ENCODE assay signal across 9 cellular contexts in the genomic region with DNA sequence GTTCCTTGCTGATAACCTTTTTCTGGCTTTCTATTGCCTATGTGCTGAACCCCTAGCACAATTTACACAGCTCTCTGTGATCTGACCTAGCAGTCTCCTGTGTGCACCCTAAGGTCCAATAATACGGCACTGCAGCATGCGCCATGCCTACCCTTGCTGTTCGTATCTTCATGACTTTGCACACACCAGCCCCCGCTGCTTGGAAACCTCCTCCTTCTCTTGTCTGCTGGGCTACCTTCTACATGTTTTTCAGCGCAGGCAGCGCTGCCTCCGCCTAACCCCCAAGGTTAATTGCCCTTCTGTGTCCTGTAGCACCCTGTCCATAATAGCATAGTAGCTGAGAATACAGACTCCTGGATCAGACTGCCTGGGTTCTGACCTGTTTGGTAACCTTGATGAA. TPM values are rescaled to one million over a fixed set of nuclear protein-coding genes. Genes with fewer than 3 reads are reported as not detected.
DNase-seq lines count a peak whose midpoint lies in the region; ATAC-seq, FAIRE-seq and TF ChIP-seq lines count a peak whose summit lies in the region.
"Had no signal": no experiment of that assay in that cellular context is flagged by ENCODE, and none has a peak within 500 bp of the region (broad histone marks: within the 10 kb centered on the region; RNA-seq: fewer than 3 reads in every experiment).

No MANE protein-coding gene starts in this region.

- TF ChIP-seq POLR2A in A549 (IDR thresholded peaks at IDR 0.05; ENCODE audit: low read length) (no peak), GM12878 (IDR thresholded peaks at IDR 0.05; ENCODE audit: low read depth, low read length) (no peak)

- POLR2A ChIA-PET in A549 (lab: Yijun Ruan, JAX) (interaction anchor here (1.1 kb wide), 1 partner anchor 15 kb away, joined by 3 read pairs; no protein-coding TSS in a partner anchor), GM12878 (lab: Charles Lee) (interaction anchor here (1.1 to 1.2 kb wide), 2 partner anchors 50 to 90 kb away, joined by 3 read pairs; partner anchors contain the start of gene PGAP3)

- peaks cover 3% of the 10 kb centered on the region; the same call in 1 of the 2 replicates for H4K20me1 ChIP-seq in GM12878 (ENCODE audit: control insufficient read depth, insufficient read depth)

- TF ChIP-seq EP300 in A549 (IDR thresholded peaks at IDR 0.05) (no peak), GM12878 (IDR thresholded peaks at IDR 0.05; ENCODE audit: borderline replicate concordance in 1 of 2, control insufficient read depth in 1 of 2, low read depth in 2 of 2, low read length in 2 of 2) (no peak)

- H3K9ac ChIP-seq in GM12878 (ENCODE audit: control insufficient read depth, insufficient read depth, low read length) = peak overlapping the region; percentile 92
- H3K9ac ChIP-seq in mucosa of stomach (ENCODE audit: low read length) = peak overlapping the region; percentile 82

- H3K27me3 ChIP-seq in GM12878 (replicated peaks in 1 of 2; ENCODE audit: control insufficient read depth in 2 of 2, insufficient read depth in 2 of 2, low read length in 1 of 2) (no peaks in the 10 kb centered on the region), mucosa of stomach (ENCODE audit: control insufficient read depth, insufficient read depth, low read length) (no peaks in the 10 kb centered on the region)

- H3K9me3 ChIP-seq in A549 (no peaks in the 10 kb centered on the region), GM12878 (replicated peaks; ENCODE audit: control insufficient read depth, insufficient read depth, low read length) (no peaks in the 10 kb centered on the region), mucosa of stomach (ENCODE audit: control insufficient read depth, low read length) (no peaks in the 10 kb centered on the region)

- H3K4me1 ChIP-seq in A549 (peaks cover 35% of the 10 kb centered on the region), GM12878 (ENCODE audit: control insufficient read depth, insufficient read depth, low read length) (peaks cover 20% of the 10 kb centered on the region), mucosa of stomach (ENCODE audit: control insufficient read depth, insufficient read depth, low read length) (peaks cover 58% of the 10 kb centered on the region)

- BruUV-seq in GM12878 (replicated peaks; lab: Mats Ljungman, UMichigan) = no TSS peak

- intact Hi-C loops in GM12878 (cut with micrococcal nuclease; ENCODE audit: unreplicated experiment) = loop anchor here (5.0 kb wide), 1 partner anchor 114 kb away; no protein-coding TSS in a partner anchor

- 95% methylated on average over 7 of the region's 7 CpGs for WGBS in A549 (ENCODE audit: missing lambda C conversion rate)
- WGBS in GM12878 (ENCODE audit: insufficient coverage, insufficient replicate concordance, low lambda C conversion rate, missing lambda C conversion rate) = 97% methylated on average over 7 of the region's 7 CpGs

- peaks cover 39% of the 10 kb centered on the region for H3K79me2 ChIP-seq in GM12878 (ENCODE audit: control insufficient read depth, insufficient read depth, low read length)

- RAD21 ChIA-PET in GM12878 (lab: Charles Lee; ENCODE audit: unreplicated experiment) = interaction anchor here (0.7 kb wide), 1 partner anchor 16 kb away, joined by 3 read pairs; no protein-coding TSS in a partner anchor

- ATAC-seq in A549 = no peak
- ATAC-seq in GM12878 = no peak
- no peak for ATAC-seq in GM21390 (IDR thresholded peaks at IDR 0.05; ENCODE audit: unreplicated experiment)

- H3K27ac ChIP-seq in A549 = no peak overlapping the region
- peak overlapping the region; percentile 90; the same call in 1 of the 2 replicates for H3K27ac ChIP-seq in GM12878 (ENCODE audit: control insufficient read depth, insufficient read depth)

- SMC1A ChIA-PET in GM12878 (lab: Charles Lee; ENCODE audit: uncharacterized antibody, unreplicated experiment) = interaction anchor here (0.9 to 2.2 kb wide), 5 partner anchors 15 to 92 kb away, joined by 3 to 6 read pairs (median 3); partner anchors contain the start of gene MIEN1

- DNase-seq in A549 (ENCODE audit: low read depth in 1 of 2, low spot score in 1 of 2) (no peak), HFF-Myc (ENCODE audit: extremely low read depth, low read depth) (no peak), GM12878 (ENCODE audit: low read depth, low spot score) (no peak), NCI-H146 treated with DMSO at 0.1 percent for 48 hours (lab: John Stamatoyannopoulos, UW; ENCODE audit: unreplicated experiment) (no peak), 8988T (no peak)
- no peak for DNase-seq in stimulated activated CD4-positive, alpha-beta T cell treated with anti-CD3 and anti-CD28 coated beads, Interleukin-2, amount 100 ng/mL, for 48 hours
- DNase-seq: small intestine had no signal

- no peak overlapping the region for H2AFZ ChIP-seq in GM12878 (ENCODE audit: control insufficient read depth, low read depth, low read length)

- TF ChIP-seq CTCF in A549 (IDR thresholded peaks at IDR 0.05) (no peak), HFF-Myc (IDR thresholded peaks at IDR 0.05; ENCODE audit: low read depth, low read length, missing control alignments) (no peak), GM12878 (IDR thresholded peaks at IDR 0.05 in 2 of 3, conservative IDR thresholded peaks at IDR 0.05 in 1 of 3; ENCODE audit: control insufficient read depth in 2 of 3, extremely low read depth in 1 of 3, insufficient read depth in 1 of 3, low read depth in 3 of 3, low read length in 3 of 3) (no peak)

- H3K4me3 ChIP-seq in A549 (peak overlapping the region; percentile 82; the same call in 1 of the 3 replicates), HFF-Myc (replicated peaks; ENCODE audit: low read depth, low read length) (peak overlapping the region; percentile 84), GM12878 (peak overlapping the region; percentile 100), mucosa of stomach (ENCODE audit: low read length) (no peak overlapping the region)

- H3K4me2 ChIP-seq in A549 = peak overlapping the region; percentile 92
- peak overlapping the region; percentile 94 for H3K4me2 ChIP-seq in GM12878 (ENCODE audit: control insufficient read depth, insufficient read depth)

- FAIRE-seq in A549 (lab: Jason Lieb, UNC) (no peak), GM12878 (lab: Jason Lieb, UNC) (no peak)
- FAIRE-seq: small intestine had no signal

- H3K36me3 ChIP-seq in GM12878 (ENCODE audit: control insufficient read depth in 2 of 2, insufficient read depth in 2 of 2, low read length in 1 of 2) = no peaks in the 10 kb centered on the region; a peak in 1 of 4 replicates
- H3K36me3 ChIP-seq in mucosa of stomach (ENCODE audit: control insufficient read depth, insufficient read depth, low read length) = no peaks in the 10 kb centered on the region

- in situ Hi-C loops in GM12878 (cut with MboI) = no loop called here

- CTCF ChIA-PET in A549 (lab: Yijun Ruan, JAX) = interaction anchor here (1.0 to 58.8 kb wide), 4 partner anchors 4 to 94 kb away, joined by 4 to 1581 read pairs (median 1486); partner anchors contain the start of genes ERBB2, NEUROD2, PGAP3 and PNMT
- CTCF ChIA-PET in GM12878 (lab: Yijun Ruan, JAX) = interaction anchor here (0.7 to 15.5 kb wide), 7 partner anchors 14 to 223 kb away, joined by 3 to 225 read pairs (median 3); partner anchors contain the start of gene MIEN1

- TF ChIP-seq RAD21 in A549 (conservative IDR thresholded peaks at IDR 0.05 in 1 of 2, IDR thresholded peaks at IDR 0.05 in 1 of 2) (no peak), GM12878 (IDR thresholded peaks at IDR 0.05; ENCODE audit: insufficient read depth, low read depth, low read length) (no peak)

RNA-seq across cellular contexts. Expression of gene STARD3, which starts 1.4 kb away (rescaled TPM):
- polyA plus RNA-seq in A549 (2011; rRNA removed) (56.0 and 60.9 TPM in 2 replicates), A549 (2017; fragmentation: RNase III; extraction: RNeasy Plus Mini Kit Qiagen cat#74134 plus additional on column Dnase treatment) (53.0 to 56.1 TPM (median 54.6 TPM) in 3 replicates), GM12878 (2011; rRNA removed) (34.0 and 57.7 TPM in 2 replicates), GM12878 (2014; fragmentation: Illumina TruSeq; extraction: Trizol) (17.7 and 24.8 TPM in 2 replicates), GM12878 (2014; fragmentation: Nextera tagmentation; extraction: Ambion mirVana) (1 to 10 TPM in 1 of 2 experiments, under 1 TPM in 1; 0.08 to 1.4 TPM), GM12878 (2014; rRNA removed) (41.0 and 62.7 TPM in 2 replicates), GM12878 (2016; fragmentation: Nextera tagmentation; extraction: Ambion mirVana) (10 to 100 TPM; 30.2 to 38.8 TPM)
- polyA plus RNA-seq in A549 (2012; cell fraction: cytosol; rRNA removed) = 83.7 and 101 TPM in 2 replicates
- polyA plus RNA-seq in A549 (2012; cell fraction: nucleus; rRNA removed) = 261 and 339 TPM in 2 replicates
- 77.8 and 87.0 TPM in 2 replicates for polyA minus RNA-seq in A549 (2011; rRNA and poly(A)+ RNA removed)
- 48.2 and 60.1 TPM in 2 replicates for total RNA-seq in GM12878 (2013; cell fraction: nucleolus; rRNA removed)
- total RNA-seq in GM12878 (2014; rRNA removed) (16.4 and 21.5 TPM in 2 replicates), GM12878 (2014; rRNA removed; fragmentation: Illumina TruSeq; extraction: Trizol) (14.3 and 15.8 TPM in 2 replicates), GM12878 (2021) (46.3 and 48.2 TPM in 2 replicates)
- polyA plus RNA-seq in GM12878 (2011; ENCODE audit: low read depth) = 19.2 TPM
- 65.6 and 91.8 TPM in 2 replicates for polyA plus RNA-seq in GM12878 (2011; cell fraction: cytosol; rRNA removed)
- 250 and 312 TPM in 2 replicates for polyA plus RNA-seq in GM12878 (2011; cell fraction: nucleus; rRNA removed)
- polyA plus RNA-seq in GM12878 (2012) = 37.5 and 41.9 TPM in 2 replicates
- polyA minus RNA-seq in GM12878 (2011; rRNA and poly(A)+ RNA removed) = 72.9 and 96.0 TPM in 2 replicates
- 24.6 and 26.1 TPM in 2 replicates for polyA minus RNA-seq in GM12878 (2011; cell fraction: cytosol; rRNA and poly(A)+ RNA removed)
- polyA minus RNA-seq in GM12878 (2011; cell fraction: nucleus; rRNA and poly(A)+ RNA removed) = 58.8 and 76.0 TPM in 2 replicates

RNA-seq across cellular contexts. Expression of gene PPP1R1B, which starts 11.6 kb away (rescaled TPM):
- polyA plus RNA-seq in A549 (2011; rRNA removed) (0.07 and 0.10 TPM in 2 replicates), A549 (2017; fragmentation: RNase III; extraction: RNeasy Plus Mini Kit Qiagen cat#74134 plus additional on column Dnase treatment) (not detected in 3 replicates), GM12878 (2011; rRNA removed) (0.08 and 0.10 TPM in 2 replicates), GM12878 (2014; fragmentation: Illumina TruSeq; extraction: Trizol) (not detected in 2 replicates), GM12878 (2014; fragmentation: Nextera tagmentation; extraction: Ambion mirVana) (not detected), GM12878 (2014; rRNA removed) (not detected in 2 replicates), GM12878 (2016; fragmentation: Nextera tagmentation; extraction: Ambion mirVana) (not detected)
- polyA plus RNA-seq in A549 (2012; cell fraction: cytosol; rRNA removed) = 0.03 TPM in 1 of 2 replicates, not detected in the other
- not detected in 2 replicates for polyA plus RNA-seq in A549 (2012; cell fraction: nucleus; rRNA removed)
- polyA minus RNA-seq in A549 (2011; rRNA and poly(A)+ RNA removed) = not detected in 2 replicates
- total RNA-seq in GM12878 (2013; cell fraction: nucleolus; rRNA removed) = not detected in 2 replicates
- total RNA-seq in GM12878 (2014; rRNA removed) (not detected in 2 replicates), GM12878 (2014; rRNA removed; fragmentation: Illumina TruSeq; extraction: Trizol) (not detected in 2 replicates), GM12878 (2021) (not detected in 2 replicates)
- not detected for polyA plus RNA-seq in GM12878 (2011; ENCODE audit: low read depth)
- 0.15 and 0.24 TPM in 2 replicates for polyA plus RNA-seq in GM12878 (2011; cell fraction: cytosol; rRNA removed)
- polyA plus RNA-seq in GM12878 (2011; cell fraction: nucleus; rRNA removed) = 0.10 TPM in 1 of 2 replicates, not detected in the other
- polyA plus RNA-seq in GM12878 (2012) = not detected in 2 replicates
- not detected in 2 replicates for polyA minus RNA-seq in GM12878 (2011; rRNA and poly(A)+ RNA removed)
- not detected in 2 replicates for polyA minus RNA-seq in GM12878 (2011; cell fraction: cytosol; rRNA and poly(A)+ RNA removed)
- polyA minus RNA-seq in GM12878 (2011; cell fraction: nucleus; rRNA and poly(A)+ RNA removed) = not detected in 2 replicates

RNA-seq across cellular contexts. Expression of gene TCAP, which starts 26.8 kb away (rescaled TPM):
- polyA plus RNA-seq in A549 (2011; rRNA removed) (0.41 and 0.67 TPM in 2 replicates), A549 (2017; fragmentation: RNase III; extraction: RNeasy Plus Mini Kit Qiagen cat#74134 plus additional on column Dnase treatment) (1.0 to 1.6 TPM (median 1.2 TPM) in 3 replicates), GM12878 (2011; rRNA removed) (0.39 and 0.40 TPM in 2 replicates), GM12878 (2014; fragmentation: Illumina TruSeq; extraction: Trizol) (0.25 TPM in 1 of 2 replicates, not detected in the other), GM12878 (2014; fragmentation: Nextera tagmentation; extraction: Ambion mirVana) (not detected), GM12878 (2014; rRNA removed) (0.76 and 1.0 TPM in 2 replicates), GM12878 (2016; fragmentation: Nextera tagmentation; extraction: Ambion mirVana) (under 1 TPM in 1 of 2 experiments, not detected in 1; 0.18 TPM)
- 0.40 and 0.61 TPM in 2 replicates for polyA plus RNA-seq in A549 (2012; cell fraction: cytosol; rRNA removed)
- 3.7 and 4.3 TPM in 2 replicates for polyA plus RNA-seq in A549 (2012; cell fraction: nucleus; rRNA removed)
- 0.73 and 1.2 TPM in 2 replicates for polyA minus RNA-seq in A549 (2011; rRNA and poly(A)+ RNA removed)
- total RNA-seq in GM12878 (2013; cell fraction: nucleolus; rRNA removed) = 1.4 and 2.3 TPM in 2 replicates
- total RNA-seq in GM12878 (2014; rRNA removed) (0.17 and 0.33 TPM in 2 replicates), GM12878 (2014; rRNA removed; fragmentation: Illumina TruSeq; extraction: Trizol) (0.32 and 0.36 TPM in 2 replicates), GM12878 (2021) (0.69 and 0.95 TPM in 2 replicates)
- polyA plus RNA-seq in GM12878 (2011; ENCODE audit: low read depth) = 0.18 TPM
- polyA plus RNA-seq in GM12878 (2011; cell fraction: cytosol; rRNA removed) = 0.25 and 0.33 TPM in 2 replicates
- polyA plus RNA-seq in GM12878 (2011; cell fraction: nucleus; rRNA removed) = 6.5 and 7.0 TPM in 2 replicates
- 0.45 and 0.47 TPM in 2 replicates for polyA plus RNA-seq in GM12878 (2012)
- polyA minus RNA-seq in GM12878 (2011; rRNA and poly(A)+ RNA removed) = 0.51 and 1.8 TPM in 2 replicates
- not detected in 2 replicates for polyA minus RNA-seq in GM12878 (2011; cell fraction: cytosol; rRNA and poly(A)+ RNA removed)
- 2.1 and 3.7 TPM in 2 replicates for polyA minus RNA-seq in GM12878 (2011; cell fraction: nucleus; rRNA and poly(A)+ RNA removed)

RNA-seq across cellular contexts. Expression of gene PNMT, which starts 29.9 kb away (rescaled TPM):
- not detected in 2 replicates for polyA plus RNA-seq in A549 (2011; rRNA removed)
- 0.05 and 0.16 TPM in 2 replicates for polyA plus RNA-seq in A549 (2012; cell fraction: cytosol; rRNA removed)
- polyA plus RNA-seq in A549 (2012; cell fraction: nucleus; rRNA removed) = 0.12 TPM in 1 of 2 replicates, not detected in the other
- 0.16 TPM in 1 of 3 replicates, not detected in the others for polyA plus RNA-seq in A549 (2017; fragmentation: RNase III; extraction: RNeasy Plus Mini Kit Qiagen cat#74134 plus additional on column Dnase treatment)
- polyA minus RNA-seq in A549 (2011; rRNA and poly(A)+ RNA removed) = not detected in 2 replicates
- not detected in 2 replicates for total RNA-seq in GM12878 (2013; cell fraction: nucleolus; rRNA removed)
- total RNA-seq in GM12878 (2014; rRNA removed) = not detected in 2 replicates
- total RNA-seq in GM12878 (2014; rRNA removed; fragmentation: Illumina TruSeq; extraction: Trizol) = not detected in 2 replicates
- not detected in 2 replicates for total RNA-seq in GM12878 (2021)
- polyA plus RNA-seq in GM12878 (2011; ENCODE audit: low read depth) = not detected
- not detected in 2 replicates for polyA plus RNA-seq in GM12878 (2011; rRNA removed)
- polyA plus RNA-seq in GM12878 (2011; cell fraction: cytosol; rRNA removed) = not detected in 2 replicates
- 0.12 TPM in 1 of 2 replicates, not detected in the other for polyA plus RNA-seq in GM12878 (2011; cell fraction: nucleus; rRNA removed)
- polyA plus RNA-seq in GM12878 (2012) = not detected in 2 replicates
- not detected in 2 replicates for polyA plus RNA-seq in GM12878 (2014; fragmentation: Illumina TruSeq; extraction: Trizol)
- polyA plus RNA-seq in GM12878 (2014; fragmentation: Nextera tagmentation; extraction: Ambion mirVana) = not detected
- polyA plus RNA-seq in GM12878 (2014; rRNA removed) = 0.24 TPM in 1 of 2 replicates, not detected in the other
- polyA plus RNA-seq in GM12878 (2016; fragmentation: Nextera tagmentation; extraction: Ambion mirVana) = not detected
- not detected in 2 replicates for polyA minus RNA-seq in GM12878 (2011; rRNA and poly(A)+ RNA removed)
- not detected in 2 replicates for polyA minus RNA-seq in GM12878 (2011; cell fraction: cytosol; rRNA and poly(A)+ RNA removed)
- not detected in 2 replicates for polyA minus RNA-seq in GM12878 (2011; cell fraction: nucleus; rRNA and poly(A)+ RNA removed)

RNA-seq across cellular contexts. Expression of gene NEUROD2, which starts 30.6 kb away (rescaled TPM):
- polyA plus RNA-seq in A549 (2011; rRNA removed) (not detected in 2 replicates), A549 (2017; fragmentation: RNase III; extraction: RNeasy Plus Mini Kit Qiagen cat#74134 plus additional on column Dnase treatment) (not detected in 3 replicates), GM12878 (2011; rRNA removed) (not detected in 2 replicates), GM12878 (2014; fragmentation: Illumina TruSeq; extraction: Trizol) (not detected in 2 replicates), GM12878 (2014; fragmentation: Nextera tagmentation; extraction: Ambion mirVana) (not detected), GM12878 (2014; rRNA removed) (not detected in 2 replicates), GM12878 (2016; fragmentation: Nextera tagmentation; extraction: Ambion mirVana) (not detected)
- polyA plus RNA-seq in A549 (2012; cell fraction: cytosol; rRNA removed) = not detected in 2 replicates
- 0.02 and 0.04 TPM in 2 replicates for polyA plus RNA-seq in A549 (2012; cell fraction: nucleus; rRNA removed)
- polyA minus RNA-seq in A549 (2011; rRNA and poly(A)+ RNA removed) = not detected in 2 replicates
- total RNA-seq in GM12878 (2013; cell fraction: nucleolus; rRNA removed) = not detected in 2 replicates
- total RNA-seq in GM12878 (2014; rRNA removed) (not detected in 2 replicates), GM12878 (2014; rRNA removed; fragmentation: Illumina TruSeq; extraction: Trizol) (not detected in 2 replicates), GM12878 (2021) (not detected in 2 replicates)
- not detected for polyA plus RNA-seq in GM12878 (2011; ENCODE audit: low read depth)
- not detected in 2 replicates for polyA plus RNA-seq in GM12878 (2011; cell fraction: cytosol; rRNA removed)
- not detected in 2 replicates for polyA plus RNA-seq in GM12878 (2011; cell fraction: nucleus; rRNA removed)
- polyA plus RNA-seq in GM12878 (2012) = 0.03 and 0.06 TPM in 2 replicates
- not detected in 2 replicates for polyA minus RNA-seq in GM12878 (2011; rRNA and poly(A)+ RNA removed)
- polyA minus RNA-seq in GM12878 (2011; cell fraction: cytosol; rRNA and poly(A)+ RNA removed) = not detected in 2 replicates
- polyA minus RNA-seq in GM12878 (2011; cell fraction: nucleus; rRNA and poly(A)+ RNA removed) = not detected in 2 replicates
